ENCODE assay signal across 19 cellular contexts in the genomic region with DNA sequence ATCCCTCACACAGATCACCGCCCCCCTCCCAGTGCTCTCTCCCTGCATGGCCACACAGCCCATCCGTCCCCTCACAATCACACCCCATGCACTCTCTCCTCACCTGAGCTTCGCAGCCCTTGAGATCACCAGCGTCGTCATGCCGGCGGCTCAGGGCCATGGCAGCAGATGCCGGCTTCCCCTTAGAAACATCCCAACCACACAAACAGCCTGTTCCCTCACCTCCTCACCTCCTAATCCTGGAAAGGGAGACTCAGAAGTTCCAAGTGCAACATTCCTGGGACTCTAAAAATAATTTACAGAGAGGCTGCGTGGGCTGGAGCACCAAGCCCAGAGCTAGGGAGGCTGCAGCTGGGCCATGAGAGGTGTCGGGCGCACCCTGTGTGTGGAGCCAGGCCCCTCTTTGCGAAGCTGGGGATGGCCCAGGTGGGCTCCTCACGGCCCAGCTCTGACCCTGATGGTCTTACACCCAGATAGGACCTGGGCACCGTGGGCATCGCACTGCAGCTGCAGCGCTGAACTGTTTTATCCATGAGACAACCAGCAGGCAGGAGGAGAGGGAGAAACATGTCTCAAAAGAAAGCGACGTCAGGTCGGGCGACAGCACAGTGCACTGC.
DNase-seq lines count a peak whose midpoint lies in the region; ATAC-seq and TF ChIP-seq lines count a peak whose summit lies in the region.
"Had no signal": no experiment of that assay in that cellular context is flagged by ENCODE, and none has a peak within 500 bp of the region (broad histone marks: within the 10 kb centered on the region; RNA-seq: fewer than 3 reads in every experiment).

No MANE protein-coding gene starts in this region.

- ATAC-seq in WTC11 (no peak; the same call in 1 of the 2 replicates), heart left ventricle (peak; percentile 31 to 84 (median 54))
- peak; percentile 50 for ATAC-seq in stimulated activated memory B cell treated with anti-CD40 and anti-IgM and Interleukin-4, amounts not matched to agents 10 μg/mL and 1 μg/mL and 100 μg/mL, for 72 hours
- ATAC-seq in activated CD8-positive, alpha-beta memory T cell treated with anti-CD3 and anti-CD28 coated beads, Interleukin-2, amount 10 ng/mL, durations not matched to agents 7 days and 5 days = no peak
- ATAC-seq: CD8-positive, alpha-beta T cell; stimulated activated naive B cell treated with anti-CD40 and anti-IgM and Interleukin-4, amounts not matched to agents 10 μg/mL and 1 μg/mL and 100 μg/mL, for 72 hours had no signal

- DNase-seq in WTC11 (ENCODE audit: low spot score) (no peak), heart left ventricle (peak in 2 of 5 donors; percentile 50 to 58), nephron progenitor cell (no peak), DMS 273 (lab: John Stamatoyannopoulos, UW; ENCODE audit: unreplicated experiment) (no peak), erythroblast (lab: John Stamatoyannopoulos, UW) (no peak)
- no peak for DNase-seq in stimulated activated CD4-positive, alpha-beta T cell treated with anti-CD3 and anti-CD28 coated beads, Interleukin-1b, Interleukin-23, amount 100 ng/mL, for 48 hours
- no peak for DNase-seq in activated CD8-positive, alpha-beta memory T cell treated with anti-CD3 and anti-CD28 coated beads, Interleukin-2, amount 10 ng/mL, durations not matched to agents 7 days and 5 days
- DNase-seq: activated effector memory CD4-positive, alpha-beta T cell treated with anti-CD3 and anti-CD28 coated beads, Interleukin-2, amount 50 U/mL, for 16 hours; CD8-positive, alpha-beta T cell; foreskin keratinocyte; NCI-H510A; stimulated activated naive B cell treated with anti-CD40 and anti-IgM and Interleukin-4, amounts not matched to agents 10 μg/mL and 1 μg/mL and 100 μg/mL, for 72 hours had no signal

- H3K27ac Mint-ChIP-seq in WTC11 = peak overlapping the region; percentile 71; the same call in 1 of the 2 replicates
- H3K27ac Mint-ChIP-seq in nephron progenitor cell = peak overlapping the region; percentile 50
- H3K27ac Mint-ChIP-seq in stimulated activated memory B cell treated with anti-CD40 and anti-IgM and Interleukin-4, amounts not matched to agents 10 μg/mL and 1 μg/mL and 100 μg/mL, for 72 hours = no peak overlapping the region
- no peak overlapping the region for H3K27ac Mint-ChIP-seq in activated CD8-positive, alpha-beta memory T cell treated with anti-CD3 and anti-CD28 coated beads, Interleukin-2, amount 10 ng/mL, durations not matched to agents 7 days and 5 days
- H3K27ac Mint-ChIP-seq: CD8-positive, alpha-beta T cell; stimulated activated naive B cell treated with anti-CD40 and anti-IgM and Interleukin-4, amounts not matched to agents 10 μg/mL and 1 μg/mL and 100 μg/mL, for 72 hours had no signal

- H3K27me3 ChIP-seq in heart left ventricle = no peaks in the 10 kb centered on the region
- H3K27me3 ChIP-seq: foreskin keratinocyte, pancreas, Peyer's patch, tibial nerve had no signal

- WGBS in heart left ventricle, 4 donors = 49 to 71% (median 61%) methylated on average over 20 of the region's 20 CpGs

- H3K4me1 ChIP-seq in heart left ventricle = peaks cover 0 to 34% (median 23%) of the 10 kb centered on the region in 12 donors
- H3K4me1 ChIP-seq: foreskin keratinocyte, pancreas, Peyer's patch had no signal

- POLR2A ChIA-PET in WTC11 (lab: Charles Lee) = no interaction called here

- TF ChIP-seq POLR2A in heart left ventricle (IDR thresholded peaks at IDR 0.05) (no peak), erythroblast (IDR thresholded peaks at IDR 0.05; ENCODE audit: low read length) (no peak)

- no peaks in the 10 kb centered on the region for H3K4me1 Mint-ChIP-seq in WTC11
- peaks cover 43% of the 10 kb centered on the region for H3K4me1 Mint-ChIP-seq in nephron progenitor cell
- no peaks in the 10 kb centered on the region for H3K4me1 Mint-ChIP-seq in stimulated activated memory B cell treated with anti-CD40 and anti-IgM and Interleukin-4, amounts not matched to agents 10 μg/mL and 1 μg/mL and 100 μg/mL, for 72 hours
- H3K4me1 Mint-ChIP-seq in activated CD8-positive, alpha-beta memory T cell treated with anti-CD3 and anti-CD28 coated beads, Interleukin-2, amount 10 ng/mL, durations not matched to agents 7 days and 5 days = no peaks in the 10 kb centered on the region
- H3K4me1 Mint-ChIP-seq: stimulated activated naive B cell treated with anti-CD40 and anti-IgM and Interleukin-4, amounts not matched to agents 10 μg/mL and 1 μg/mL and 100 μg/mL, for 72 hours had no signal

- no peak overlapping the region for H3K4me3 ChIP-seq in heart left ventricle
- H3K4me3 ChIP-seq: pancreas, Peyer's patch, SK-N-MC, tibial nerve had no signal

- H3K9me3 Mint-ChIP-seq in WTC11 (peaks cover 4% of the 10 kb centered on the region; the same call in 1 of the 2 replicates), nephron progenitor cell (peaks cover 36% of the 10 kb centered on the region)
- peaks cover 14% of the 10 kb centered on the region for H3K9me3 Mint-ChIP-seq in stimulated activated memory B cell treated with anti-CD40 and anti-IgM and Interleukin-4, amounts not matched to agents 10 μg/mL and 1 μg/mL and 100 μg/mL, for 72 hours
- peaks cover 13% of the 10 kb centered on the region for H3K9me3 Mint-ChIP-seq in activated CD8-positive, alpha-beta memory T cell treated with anti-CD3 and anti-CD28 coated beads, Interleukin-2, amount 10 ng/mL, durations not matched to agents 7 days and 5 days (ENCODE audit: low read depth)
- H3K9me3 Mint-ChIP-seq: CD8-positive, alpha-beta T cell; central memory CD8-positive, alpha-beta T cell had no signal

- no peaks in the 10 kb centered on the region for H3K36me3 ChIP-seq in heart left ventricle
- H3K36me3 ChIP-seq: pancreas, Peyer's patch, tibial nerve had no signal

- H3K27me3 Mint-ChIP-seq in WTC11 (ENCODE audit: low read depth) (no peaks in the 10 kb centered on the region), nephron progenitor cell (ENCODE audit: low read depth, poor library complexity) (peaks cover 21% of the 10 kb centered on the region)
- peaks cover 13% of the 10 kb centered on the region for H3K27me3 Mint-ChIP-seq in stimulated activated memory B cell treated with anti-CD40 and anti-IgM and Interleukin-4, amounts not matched to agents 10 μg/mL and 1 μg/mL and 100 μg/mL, for 72 hours
- H3K27me3 Mint-ChIP-seq in activated CD8-positive, alpha-beta memory T cell treated with anti-CD3 and anti-CD28 coated beads, Interleukin-2, amount 10 ng/mL, durations not matched to agents 7 days and 5 days = no peaks in the 10 kb centered on the region

- intact Hi-C loops in heart left ventricle (cut with DNase I) = loop anchor here in 4 of 10 donors (5.0 to 10.0 kb wide), 4 partner anchors 109 to 331 kb away; partner anchors contain the start of gene DLL1 (in 1 of the 4)

- CTCF ChIA-PET in WTC11 (lab: Charles Lee) = interaction anchor here (0.9 to 1.4 kb wide), 2 partner anchors 10 to 56 kb away, joined by 3 read pairs; no protein-coding TSS in a partner anchor
- CTCF ChIA-PET in activated CD8-positive, alpha-beta memory T cell treated with anti-CD3 and anti-CD28 coated beads, Interleukin-2, amount 10 ng/mL, durations not matched to agents 7 days and 5 days (lab: Charles Lee) = no interaction called here

- H3K27ac ChIP-seq in heart left ventricle = peak overlapping the region in 9 of 12 donors; percentile 14 to 72 (median 59)
- H3K27ac ChIP-seq: foreskin keratinocyte, pancreas, tibial nerve, VCaP had no signal

- TF ChIP-seq CTCF in WTC11 (IDR thresholded peaks at IDR 0.05) (no peak), heart left ventricle (IDR thresholded peaks at IDR 0.05) (no peak), nephron progenitor cell (IDR thresholded peaks at IDR 0.05) (no peak)

- H3K4me3 Mint-ChIP-seq in WTC11 (no peak overlapping the region), nephron progenitor cell (no peak overlapping the region)
- no peak overlapping the region for H3K4me3 Mint-ChIP-seq in stimulated activated memory B cell treated with anti-CD40 and anti-IgM and Interleukin-4, amounts not matched to agents 10 μg/mL and 1 μg/mL and 100 μg/mL, for 72 hours
- no peak overlapping the region for H3K4me3 Mint-ChIP-seq in activated CD8-positive, alpha-beta memory T cell treated with anti-CD3 and anti-CD28 coated beads, Interleukin-2, amount 10 ng/mL, durations not matched to agents 7 days and 5 days
- H3K4me3 Mint-ChIP-seq: CD8-positive, alpha-beta T cell; central memory CD8-positive, alpha-beta T cell; stimulated activated naive B cell treated with anti-CD40 and anti-IgM and Interleukin-4, amounts not matched to agents 10 μg/mL and 1 μg/mL and 100 μg/mL, for 72 hours had no signal

- H3K36me3 Mint-ChIP-seq in WTC11 (peaks cover 4% of the 10 kb centered on the region), nephron progenitor cell (ENCODE audit: low read depth) (no peaks in the 10 kb centered on the region)
- no peaks in the 10 kb centered on the region for H3K36me3 Mint-ChIP-seq in stimulated activated memory B cell treated with anti-CD40 and anti-IgM and Interleukin-4, amounts not matched to agents 10 μg/mL and 1 μg/mL and 100 μg/mL, for 72 hours
- peaks cover 4% of the 10 kb centered on the region for H3K36me3 Mint-ChIP-seq in activated CD8-positive, alpha-beta memory T cell treated with anti-CD3 and anti-CD28 coated beads, Interleukin-2, amount 10 ng/mL, durations not matched to agents 7 days and 5 days
- H3K36me3 Mint-ChIP-seq: CD8-positive, alpha-beta T cell; stimulated activated naive B cell treated with anti-CD40 and anti-IgM and Interleukin-4, amounts not matched to agents 10 μg/mL and 1 μg/mL and 100 μg/mL, for 72 hours had no signal

- no peaks in the 10 kb centered on the region for H3K9me3 ChIP-seq in heart left ventricle
- H3K9me3 ChIP-seq: pancreas, Peyer's patch had no signal

TF ChIP-seq in WTC11, 78 proteins besides CTCF, POLR2A, EP300 and RAD21 (continues in another document):
- TF ChIP-seq, protein P1, sequence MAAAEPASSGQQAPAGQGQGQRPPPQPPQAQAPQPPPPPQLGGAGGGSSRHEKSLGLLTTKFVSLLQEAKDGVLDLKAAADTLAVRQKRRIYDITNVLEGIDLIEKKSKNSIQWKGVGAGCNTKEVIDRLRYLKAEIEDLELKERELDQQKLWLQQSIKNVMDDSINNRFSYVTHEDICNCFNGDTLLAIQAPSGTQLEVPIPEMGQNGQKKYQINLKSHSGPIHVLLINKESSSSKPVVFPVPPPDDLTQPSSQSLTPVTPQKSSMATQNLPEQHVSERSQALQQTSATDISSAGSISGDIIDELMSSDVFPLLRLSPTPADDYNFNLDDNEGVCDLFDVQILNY (CRISPR knock-in tag; IDR thresholded peaks at IDR 0.05) = no peak
- TF ChIP-seq, protein P2, sequence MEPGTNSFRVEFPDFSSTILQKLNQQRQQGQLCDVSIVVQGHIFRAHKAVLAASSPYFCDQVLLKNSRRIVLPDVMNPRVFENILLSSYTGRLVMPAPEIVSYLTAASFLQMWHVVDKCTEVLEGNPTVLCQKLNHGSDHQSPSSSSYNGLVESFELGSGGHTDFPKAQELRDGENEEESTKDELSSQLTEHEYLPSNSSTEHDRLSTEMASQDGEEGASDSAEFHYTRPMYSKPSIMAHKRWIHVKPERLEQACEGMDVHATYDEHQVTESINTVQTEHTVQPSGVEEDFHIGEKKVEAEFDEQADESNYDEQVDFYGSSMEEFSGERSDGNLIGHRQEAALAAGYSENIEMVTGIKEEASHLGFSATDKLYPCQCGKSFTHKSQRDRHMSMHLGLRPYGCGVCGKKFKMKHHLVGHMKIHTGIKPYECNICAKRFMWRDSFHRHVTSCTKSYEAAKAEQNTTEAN (CRISPR knock-in tag; IDR thresholded peaks at IDR 0.05) = no peak
- TF ChIP-seq GABPB1 (CRISPR knock-in tag; IDR thresholded peaks at IDR 0.05) (no peak), TEAD1 (CRISPR knock-in tag; IDR thresholded peaks at IDR 0.05) (no peak)

Comparison
In these comparisons a context has a peak if more than half of its experiments do, and no peak if none do; other contexts are left out.
1. ATAC-seq: peak in heart left ventricle (4 of 4) and stimulated activated memory B cell treated with anti-CD40 and anti-IgM and Interleukin-4, amounts not matched to agents 10 μg/mL and 1 μg/mL and 100 μg/mL, for 72 hours (single experiment); none in WTC11 (single experiment) and activated CD8-positive, alpha-beta memory T cell treated with anti-CD3 and anti-CD28 coated beads, Interleukin-2, amount 10 ng/mL, durations not matched to agents 7 days and 5 days (single experiment).
2. H3K27ac Mint-ChIP-seq: peak in WTC11 (single experiment) and nephron progenitor cell (single experiment); none in stimulated activated memory B cell treated with anti-CD40 and anti-IgM and Interleukin-4, amounts not matched to agents 10 μg/mL and 1 μg/mL and 100 μg/mL, for 72 hours (single experiment) and activated CD8-positive, alpha-beta memory T cell treated with anti-CD3 and anti-CD28 coated beads, Interleukin-2, amount 10 ng/mL, durations not matched to agents 7 days and 5 days (single experiment).